In the genomic region with DNA sequence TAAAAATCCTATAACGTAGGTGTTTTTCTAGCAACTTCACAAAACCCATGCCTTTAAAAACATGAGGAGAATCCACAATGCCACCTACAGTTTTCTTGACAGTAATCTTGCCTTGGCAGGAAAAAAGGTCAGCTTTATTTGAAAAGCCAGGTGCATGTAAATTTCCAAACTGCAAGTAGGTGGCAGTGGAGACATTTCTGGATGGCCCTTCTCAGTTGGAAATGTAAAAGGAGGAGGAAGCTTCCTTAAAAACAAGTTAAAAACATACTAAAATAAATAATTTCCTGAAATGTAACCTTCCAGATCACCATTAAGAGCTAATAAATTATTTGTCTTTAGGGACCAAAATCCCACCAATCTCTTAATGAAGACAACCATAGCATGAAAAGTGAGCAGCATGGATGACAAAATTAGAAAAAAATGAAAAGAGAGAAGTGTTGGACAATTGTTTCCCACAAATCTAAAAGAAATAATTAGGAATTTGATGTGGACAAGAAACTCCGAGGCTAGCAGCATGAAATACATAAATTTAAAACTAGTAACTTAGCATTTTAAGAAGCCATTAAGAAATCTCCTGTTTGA, we compare ENCODE assay signal across 8 cellular contexts.
DNase-seq lines count a peak whose midpoint lies in the region; ATAC-seq, FAIRE-seq and TF ChIP-seq lines count a peak whose summit lies in the region.

No MANE protein-coding gene starts in this region.

- DNase-seq in SIG-M5 treated with dmso at 0.1 percent for 504 hours (lab: John Stamatoyannopoulos, UW; ENCODE audit: unreplicated experiment), result peak; percentile 51
- no peak for DNase-seq in SIG-M5 (lab: John Stamatoyannopoulos, UW)
- peak; percentile 63 for DNase-seq in NCI-H2196 treated with DMSO at 0.1 percent for 48 hours (lab: John Stamatoyannopoulos, UW; ENCODE audit: unreplicated experiment)
- peak; percentile 51 for DNase-seq in bronchial epithelial cell (ENCODE audit: low read depth)
- DNase-seq in osteocyte (ENCODE audit: extremely low spot score, unreplicated experiment), result no peak
- DNase-seq in NCI-H524 treated with DMSO at 0.1 percent for 48 hours (lab: John Stamatoyannopoulos, UW), result no peak
- DNase-seq in activated naive CD8-positive, alpha-beta T cell treated with anti-CD3 and anti-CD28 coated beads, Interleukin-2, amount 50 U/mL, for 24 hours, result no peak

- no peaks in the 10 kb centered on the region for H3K36me3 ChIP-seq in bronchial epithelial cell (ENCODE audit: control insufficient read depth, insufficient read depth, low read length)

- H3K4me3 Mint-ChIP-seq in osteocyte (ENCODE audit: unreplicated experiment), result no peak overlapping the region
- no peak overlapping the region for H3K4me3 Mint-ChIP-seq in activated naive CD8-positive, alpha-beta T cell treated with anti-CD3 and anti-CD28 coated beads, Interleukin-2, amount 50 U/mL, for 24 hours

- ATAC-seq in GM21529 (IDR thresholded peaks at IDR 0.05; ENCODE audit: unreplicated experiment), result no peak
- ATAC-seq in activated naive CD8-positive, alpha-beta T cell treated with anti-CD3 and anti-CD28 coated beads, Interleukin-2, amount 50 U/mL, for 24 hours, result no peak

- no peak overlapping the region for H3K27ac Mint-ChIP-seq in osteocyte (ENCODE audit: unreplicated experiment)
- H3K27ac Mint-ChIP-seq in activated naive CD8-positive, alpha-beta T cell treated with anti-CD3 and anti-CD28 coated beads, Interleukin-2, amount 50 U/mL, for 24 hours, result no peak overlapping the region

- no peak for FAIRE-seq in bronchial epithelial cell (lab: Jason Lieb, UNC)

- no peak overlapping the region for H3K4me3 ChIP-seq in bronchial epithelial cell (ENCODE audit: low read depth, low read length)

- no peaks in the 10 kb centered on the region for H3K27me3 ChIP-seq in bronchial epithelial cell (ENCODE audit: control insufficient read depth, insufficient read depth, low read length)

- TF ChIP-seq CTCF in bronchial epithelial cell (IDR thresholded peaks at IDR 0.05; ENCODE audit: insufficient read depth, low read length, severe bottlenecking) (peak; percentile 59), osteocyte (IDR thresholded peaks at IDR 0.05) (peak; percentile 51)

- H3K4me1 Mint-ChIP-seq in osteocyte (ENCODE audit: unreplicated experiment), result no peaks in the 10 kb centered on the region
- peaks cover 13% of the 10 kb centered on the region for H3K4me1 Mint-ChIP-seq in activated naive CD8-positive, alpha-beta T cell treated with anti-CD3 and anti-CD28 coated beads, Interleukin-2, amount 50 U/mL, for 24 hours

- no peaks in the 10 kb centered on the region for H3K36me3 Mint-ChIP-seq in osteocyte (ENCODE audit: unreplicated experiment)
- H3K36me3 Mint-ChIP-seq in activated naive CD8-positive, alpha-beta T cell treated with anti-CD3 and anti-CD28 coated beads, Interleukin-2, amount 50 U/mL, for 24 hours (ENCODE audit: low read depth), result peaks cover 7% of the 10 kb centered on the region

- H3K27me3 Mint-ChIP-seq in osteocyte (ENCODE audit: unreplicated experiment), result peaks cover 77% of the 10 kb centered on the region
- H3K27me3 Mint-ChIP-seq in activated naive CD8-positive, alpha-beta T cell treated with anti-CD3 and anti-CD28 coated beads, Interleukin-2, amount 50 U/mL, for 24 hours, result no peaks in the 10 kb centered on the region

- no peaks in the 10 kb centered on the region for H3K9me3 Mint-ChIP-seq in osteocyte (ENCODE audit: unreplicated experiment)
- H3K9me3 Mint-ChIP-seq in activated naive CD8-positive, alpha-beta T cell treated with anti-CD3 and anti-CD28 coated beads, Interleukin-2, amount 50 U/mL, for 24 hours, result no peaks in the 10 kb centered on the region

Comparison
In these comparisons a context has a peak if more than half of its experiments do, and no peak if none do; other contexts are left out.
1. DNase-seq: peak in SIG-M5 treated with dmso at 0.1 percent for 504 hours (single experiment), NCI-H2196 treated with DMSO at 0.1 percent for 48 hours (single experiment) and bronchial epithelial cell (single experiment); none in SIG-M5 (single experiment), osteocyte (single experiment), NCI-H524 treated with DMSO at 0.1 percent for 48 hours (single experiment) and activated naive CD8-positive, alpha-beta T cell treated with anti-CD3 and anti-CD28 coated beads, Interleukin-2, amount 50 U/mL, for 24 hours (single experiment).